ENCODE assay signal across 8 cellular contexts in the genomic region with DNA sequence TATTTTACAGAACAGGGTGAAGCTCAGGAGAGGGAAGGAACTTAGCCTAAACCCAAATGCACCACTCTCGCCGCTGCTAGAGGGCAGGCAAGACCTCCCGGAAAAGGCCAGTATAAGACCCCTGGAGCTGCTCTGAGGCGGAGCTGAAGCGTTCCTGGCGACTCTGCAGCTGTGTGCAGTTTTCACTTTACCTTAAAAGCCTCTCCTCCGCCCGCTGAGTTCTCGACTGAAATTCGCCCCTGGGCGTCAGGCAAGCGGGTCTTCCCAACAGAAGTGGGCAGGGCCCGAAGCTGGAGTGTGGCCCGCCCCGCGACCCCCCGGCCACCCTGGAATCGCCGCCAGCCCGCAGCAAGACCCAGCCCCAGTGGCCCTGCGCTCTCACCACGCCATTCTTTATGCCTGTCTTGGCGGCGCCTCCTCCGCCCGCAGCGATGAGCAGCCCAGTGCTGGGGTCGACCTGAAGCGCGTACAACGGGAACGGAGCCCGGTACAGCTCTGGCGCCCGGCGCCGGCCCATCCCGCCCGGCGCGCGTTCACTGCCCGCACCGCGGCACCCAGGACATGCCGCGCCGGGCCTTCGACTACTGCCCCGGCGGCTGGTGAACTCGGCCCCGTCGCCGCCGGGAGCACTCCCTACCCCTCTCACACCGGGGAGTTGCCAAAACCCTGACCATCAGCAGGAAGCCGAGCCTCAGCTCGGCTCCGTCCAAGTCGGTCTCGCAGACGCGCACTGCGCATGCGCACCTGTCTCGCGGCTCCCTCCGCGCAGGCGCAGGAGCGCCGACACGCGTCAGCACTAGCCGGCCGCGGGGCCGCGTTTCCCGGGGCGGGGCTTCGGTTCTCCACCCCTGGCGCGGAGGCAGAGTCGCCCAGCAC. TPM values are rescaled to one million over a fixed set of nuclear protein-coding genes. Genes with fewer than 3 reads are reported as not detected.
DNase-seq lines count a peak whose midpoint lies in the region; TF ChIP-seq lines count a peak whose summit lies in the region.

A gene with protein sequence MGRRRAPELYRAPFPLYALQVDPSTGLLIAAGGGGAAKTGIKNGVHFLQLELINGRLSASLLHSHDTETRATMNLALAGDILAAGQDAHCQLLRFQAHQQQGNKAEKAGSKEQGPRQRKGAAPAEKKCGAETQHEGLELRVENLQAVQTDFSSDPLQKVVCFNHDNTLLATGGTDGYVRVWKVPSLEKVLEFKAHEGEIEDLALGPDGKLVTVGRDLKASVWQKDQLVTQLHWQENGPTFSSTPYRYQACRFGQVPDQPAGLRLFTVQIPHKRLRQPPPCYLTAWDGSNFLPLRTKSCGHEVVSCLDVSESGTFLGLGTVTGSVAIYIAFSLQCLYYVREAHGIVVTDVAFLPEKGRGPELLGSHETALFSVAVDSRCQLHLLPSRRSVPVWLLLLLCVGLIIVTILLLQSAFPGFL (minus strand): TSS at position 732 of the 876 bp plus-strand sequence. CDS start 215 bp downstream, at position 517.

- H3K4me3 Mint-ChIP-seq in H9 (peak within 1 kb of the TSS; percentile 90 to 96), neural crest cell (peak within 1 kb of the TSS; percentile 94)

- no peaks in the 10 kb centered on the region for H3K9me3 ChIP-seq in ES-I3 (ENCODE audit: control insufficient read depth, insufficient read depth, low read length)
- no peaks in the 10 kb centered on the region for H3K9me3 ChIP-seq in H9 (ENCODE audit: control insufficient read depth, low read depth, low read length)
- no peaks in the 10 kb centered on the region for H3K9me3 ChIP-seq in MM.1S (replicated peaks; ENCODE audit: insufficient read depth, low read length)
- H3K9me3 ChIP-seq in stomach smooth muscle (ENCODE audit: control insufficient read depth in 2 of 2, low read length in 2 of 2): no peaks in the 10 kb centered on the region

- H3K14ac ChIP-seq in H9 (ENCODE audit: insufficient read depth, low read length): peak within 1 kb of the TSS; percentile 57; the same call in 1 of the 2 replicates

- no peaks in the 10 kb centered on the region for H3K9me2 ChIP-seq in MM.1S (replicated peaks; ENCODE audit: insufficient read depth, low read length)

- H3K4me3 ChIP-seq in MM.1S (ENCODE audit: low read length) (peak within 1 kb of the TSS; percentile 90), fibroblast of villous mesenchyme (ENCODE audit: low read depth, low read length) (peak within 1 kb of the TSS; percentile 93), stomach smooth muscle (ENCODE audit: low read length in 2 of 2) (peak within 1 kb of the TSS; percentile 85 to 88)

- H3T11ph ChIP-seq in H9 (ENCODE audit: low read length): no peak within 1 kb of the TSS

- H3F3A ChIP-seq in MM.1S (ENCODE audit: insufficient read depth, low read length): 0 out of 2 replicates have a peak, but pooled peaks cover 11% of the 10 kb centered on the region

- H3K18ac ChIP-seq in H9 (ENCODE audit: insufficient read length, low read depth, low read length): peak within 1 kb of the TSS; percentile 34

- H3K9me3 Mint-ChIP-seq in H9: no peaks in the 10 kb centered on the region
- H3K9me3 Mint-ChIP-seq in neural crest cell: no peaks in the 10 kb centered on the region

- H3K4me1 ChIP-seq in ES-I3 (ENCODE audit: insufficient read depth, low read length) (peaks cover 6% of the 10 kb centered on the region; the same call in 1 of the 2 replicates), H9 (ENCODE audit: insufficient read depth, low read length) (no peaks in the 10 kb centered on the region), MM.1S (ENCODE audit: low read length) (no peaks in the 10 kb centered on the region), stomach smooth muscle (ENCODE audit: control insufficient read depth, insufficient read depth, low read length) (peaks cover 18% of the 10 kb centered on the region)

- no peak within 1 kb of the TSS for H4K8ac ChIP-seq in H9 (replicated peaks; ENCODE audit: insufficient read length, low read depth, low read length)

- peaks cover 2% of the 10 kb centered on the region; the same call in 1 of the 2 replicates for H3K79me2 ChIP-seq in H9 (ENCODE audit: insufficient read depth, low read length)
- H3K79me2 ChIP-seq in MM.1S (ENCODE audit: low read length): peaks cover 25% of the 10 kb centered on the region

- no peak within 1 kb of the TSS for H2AK5ac ChIP-seq in H9 (ENCODE audit: insufficient read length, low read length)

- no peaks in the 10 kb centered on the region for H3K27me3 ChIP-seq in H9 (ENCODE audit: insufficient read depth, low read length)
- no peaks in the 10 kb centered on the region for H3K27me3 ChIP-seq in MM.1S (replicated peaks; ENCODE audit: insufficient read depth, low read length)
- no peaks in the 10 kb centered on the region for H3K27me3 ChIP-seq in stomach smooth muscle (ENCODE audit: control insufficient read depth in 1 of 2, insufficient read depth in 2 of 2, low read length in 2 of 2)

- H4K91ac ChIP-seq in H9 (ENCODE audit: insufficient read length, low read depth, low read length): no peak within 1 kb of the TSS

- DNase-seq in H9 (peak; percentile 98), MM.1S (peak; percentile 98), SIG-M5 (lab: John Stamatoyannopoulos, UW) (peak; percentile 30), activated gamma-delta T cell (lab: John Stamatoyannopoulos, UW) (peak; percentile 96), fibroblast of villous mesenchyme (ENCODE audit: low read depth) (peak; percentile 94), neural crest cell (ENCODE audit: low read depth, low spot score) (peak; percentile 99)

- H3K27ac ChIP-seq in H9 (ENCODE audit: insufficient read length, low read depth, low read length) (no peak within 1 kb of the TSS), MM.1S (ENCODE audit: low read length) (peak within 1 kb of the TSS; percentile 62; the same call in 1 of the 2 replicates), stomach smooth muscle (ENCODE audit: low read length) (peak within 1 kb of the TSS; percentile 71)

- H2BK5ac ChIP-seq in H9 (ENCODE audit: insufficient read length, low read length): no peak within 1 kb of the TSS

- H3K23ac ChIP-seq in H9 (ENCODE audit: insufficient read length, low read depth, low read length): no peak within 1 kb of the TSS

- no peak within 1 kb of the TSS for H3K4ac ChIP-seq in H9 (ENCODE audit: low read depth, low read length)

- no peaks in the 10 kb centered on the region for H3K23me2 ChIP-seq in H9 (ENCODE audit: insufficient read length, low read depth, low read length, poor library complexity, severe bottlenecking)

- H2BK15ac ChIP-seq in H9 (ENCODE audit: low read depth, low read length): no peak within 1 kb of the TSS

- TF ChIP-seq CTCF in H9 (conservative IDR thresholded peaks at IDR 0.05): peak; percentile 62
- peak; percentile 44 for TF ChIP-seq CTCF in MM.1S (IDR thresholded peaks at IDR 0.05; ENCODE audit: low read length)
- peak; percentile 38 for TF ChIP-seq CTCF in fibroblast of villous mesenchyme (IDR thresholded peaks at IDR 0.05; ENCODE audit: insufficient read depth, low read depth, low read length)
- TF ChIP-seq CTCF in neural crest cell (conservative IDR thresholded peaks at IDR 0.05): peak; percentile 32

- H3K56ac ChIP-seq in H9 (ENCODE audit: insufficient read length, low read depth, low read length): no peak within 1 kb of the TSS

- no peak within 1 kb of the TSS for H2BK12ac ChIP-seq in H9 (ENCODE audit: insufficient read length, low read depth, low read length)

- H3K9ac ChIP-seq in ES-I3 (ENCODE audit: low read depth, low read length): peak within 1 kb of the TSS; percentile 96
- peak within 1 kb of the TSS; percentile 57 for H3K9ac ChIP-seq in H9 (ENCODE audit: extremely low read depth, insufficient read length, low read length)
- peak within 1 kb of the TSS; percentile 98 for H3K9ac ChIP-seq in MM.1S (ENCODE audit: low read length)
- H3K9ac ChIP-seq in stomach smooth muscle (ENCODE audit: low read length in 2 of 2): peak within 1 kb of the TSS; percentile 87 to 90

- H3K36me3 ChIP-seq in ES-I3 (ENCODE audit: insufficient read depth, low read length): peaks cover 8% of the 10 kb centered on the region
- peaks cover 10% of the 10 kb centered on the region; the same call in 1 of the 2 replicates for H3K36me3 ChIP-seq in MM.1S (replicated peaks; ENCODE audit: insufficient read depth, low read length)
- peaks cover 18 to 26% of the 10 kb centered on the region in 2 donors for H3K36me3 ChIP-seq in stomach smooth muscle (ENCODE audit: control insufficient read depth in 2 of 2, insufficient read depth in 2 of 2, low read length in 2 of 2)

- H4K5ac ChIP-seq in H9 (ENCODE audit: insufficient read length, low read depth, low read length): peak within 1 kb of the TSS; percentile 12

- H3K36me3 Mint-ChIP-seq in H9 (ENCODE audit: insufficient read depth in 1 of 3, low read depth in 3 of 3) (peaks cover 9 to 38% (median 34%) of the 10 kb centered on the region in 3 experiments), neural crest cell (ENCODE audit: low read depth) (peaks cover 2% of the 10 kb centered on the region)

- H3K79me1 ChIP-seq in H9 (ENCODE audit: insufficient read depth, low read depth, low read length, poor library complexity, severe bottlenecking): peaks cover 4% of the 10 kb centered on the region

- WGBS in H9 (ENCODE audit: extremely low coverage, insufficient read length, low lambda C conversion rate): no CpG with 5 or more reads among the region's 86 CpGs

- H4K20me1 ChIP-seq in H9 (ENCODE audit: control insufficient read depth, insufficient read depth, insufficient read length): no peaks in the 10 kb centered on the region
- H4K20me1 ChIP-seq in MM.1S (ENCODE audit: insufficient read depth, low read length): no peaks in the 10 kb centered on the region

- H2BK120ac ChIP-seq in H9 (ENCODE audit: low read depth, low read length, poor library complexity, severe bottlenecking): peak within 1 kb of the TSS; percentile 86

- H3K4me1 Mint-ChIP-seq in H9 (peaks cover 10 to 11% of the 10 kb centered on the region in 2 experiments), neural crest cell (peaks cover 12% of the 10 kb centered on the region)

- H3K27ac Mint-ChIP-seq in H9 (peak within 1 kb of the TSS; percentile 93 to 95 (median 93); a peak in 6 of 7 replicates), neural crest cell (ENCODE audit: unreplicated experiment) (peak within 1 kb of the TSS; percentile 98)

- H3K4me2 ChIP-seq in H9 (ENCODE audit: insufficient read depth, insufficient read length, low read length) (peak within 1 kb of the TSS; percentile 75), MM.1S (ENCODE audit: low read depth, low read length) (peak within 1 kb of the TSS; percentile 95)

- H3K27me3 Mint-ChIP-seq in H9 (ENCODE audit: low read depth) (peaks cover 9% of the 10 kb centered on the region), neural crest cell (ENCODE audit: low read depth) (no peaks in the 10 kb centered on the region)

- H2AFZ ChIP-seq in H9 (ENCODE audit: low read length): no peak within 1 kb of the TSS
- H2AFZ ChIP-seq in MM.1S (ENCODE audit: low read length): peak within 1 kb of the TSS; percentile 86

- no peak within 1 kb of the TSS for H2BK20ac ChIP-seq in H9 (ENCODE audit: low read depth, low read length, poor library complexity, severe bottlenecking)

RNA-seq across cellular contexts. Expression of the gene that starts here (rescaled TPM):
- total RNA-seq in H9 (2021) (43.6 and 45.6 TPM in 2 replicates), fibroblast of villous mesenchyme (39.3 and 45.3 TPM in 2 replicates), neural crest cell (52.5 and 56.3 TPM in 2 replicates)

Comparison
In these comparisons a context has a peak if more than half of its experiments do, and no peak if none do; other contexts are left out.
1. DNase-seq: peak in every context shown above with its lines; median percentile 99 in neural crest cell; 98 in H9; 98 in MM.1S; 96 in activated gamma-delta T cell; 94 in fibroblast of villous mesenchyme; 30 in SIG-M5.